In the genomic region with DNA sequence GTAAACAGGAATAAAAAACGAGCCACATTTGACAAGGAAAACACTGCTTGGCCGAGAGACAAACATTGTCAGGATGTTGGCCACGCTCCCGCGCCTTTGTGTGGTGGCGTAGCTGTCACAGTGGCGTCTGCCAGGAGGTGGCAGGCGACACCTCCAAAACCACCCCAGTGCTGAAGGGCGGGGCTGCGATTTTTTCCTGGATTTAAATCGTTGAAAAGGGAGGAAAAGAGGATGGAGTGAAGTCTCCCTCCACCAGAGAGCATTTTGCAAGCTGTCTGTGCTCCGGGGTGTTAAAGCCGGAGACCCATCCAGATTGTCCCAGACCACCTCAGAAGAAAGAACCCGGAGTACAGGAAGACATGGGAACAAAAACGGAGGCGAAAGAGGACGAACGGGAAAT, we compare ENCODE assay signal across 8 cellular contexts. TPM values are rescaled to one million over a fixed set of nuclear protein-coding genes. Genes with fewer than 3 reads are reported as not detected.
DNase-seq lines count a peak whose midpoint lies in the region; ATAC-seq and TF ChIP-seq lines count a peak whose summit lies in the region.

No MANE protein-coding gene starts in this region.

- peak; percentile 13 to 29 for TF ChIP-seq POLR2A in uterus (IDR thresholded peaks at IDR 0.05)

- peak; percentile 76 for ATAC-seq in PC-3

- peak overlapping the region; percentile 78 for H3K4me2 ChIP-seq in PC-3 (ENCODE audit: low read length)

- TF ChIP-seq CTCF in BE2C (IDR thresholded peaks at IDR 0.05; ENCODE audit: low read depth, low read length) (peak; percentile 69), PC-3 (conservative IDR thresholded peaks at IDR 0.05; ENCODE audit: low read depth, low read length) (peak; percentile 86), uterus (IDR thresholded peaks at IDR 0.05) (peak; percentile 76 to 96 (median 88))

- H3K9me3 ChIP-seq in BE2C (no peaks in the 10 kb centered on the region), PC-3 (ENCODE audit: low read length) (no peaks in the 10 kb centered on the region), adipocyte (ENCODE audit: control insufficient read depth, low read length) (no peaks in the 10 kb centered on the region), uterus (no peaks in the 10 kb centered on the region)

- POLR2A ChIA-PET in PC-3 (lab: Charles Lee; ENCODE audit: unreplicated experiment): interaction anchor here (0.7 kb wide), 1 partner anchor 442 kb away, joined by 4 read pairs; no protein-coding TSS in a partner anchor

- no peaks in the 10 kb centered on the region for H3K27me3 ChIP-seq in BE2C
- H3K27me3 ChIP-seq in PC-3 (ENCODE audit: low read length): no peaks in the 10 kb centered on the region
- no peaks in the 10 kb centered on the region for H3K27me3 ChIP-seq in adipocyte (replicated peaks; ENCODE audit: control insufficient read depth, insufficient read depth, low read length)
- H3K27me3 ChIP-seq in uterus: no peaks in the 10 kb centered on the region

- no peaks in the 10 kb centered on the region for H3K9me2 ChIP-seq in PC-3 (replicated peaks; ENCODE audit: low read length)

- H3K9ac ChIP-seq in PC-3 (ENCODE audit: low read length): no peak overlapping the region
- H3K9ac ChIP-seq in adipocyte (ENCODE audit: low read length): peak overlapping the region; percentile 60

- CTCF ChIA-PET in PC-3 (lab: Charles Lee): interaction anchor here (1.4 to 2.5 kb wide), 3 partner anchors 185 to 202 kb away, joined by 3 to 12 read pairs (median 7); partner anchors contain the start of genes NXN and TIMM22

- H3K27ac ChIP-seq in PC-3 (ENCODE audit: low read length) (no peak overlapping the region), uterus (peak overlapping the region; percentile 62 to 69)

- H3K4me3 ChIP-seq in BE2C (ENCODE audit: low read depth, low read length) (peak overlapping the region; percentile 41), PC-3 (ENCODE audit: low read length) (peak overlapping the region; percentile 51; the same call in 1 of the 2 replicates), adipocyte (ENCODE audit: low read length) (peak overlapping the region; percentile 18), uterus (no peak overlapping the region)

- intact Hi-C loops in PC-3 (cut with micrococcal nuclease) (loop anchor here (1.0 to 2.0 kb wide), 3 partner anchors 84 to 202 kb away; partner anchors contain the start of gene TIMM22), uterus (cut with DNase I; ENCODE audit: low total_unique reads) (loop anchor here (5.0 kb wide), 1 partner anchor 187 kb away; no protein-coding TSS in a partner anchor)

- DNase-seq in BE2C (peak; percentile 60), HCEC 1CT (peak; percentile 59), PC-3 (peak; percentile 80), adipocyte (ENCODE audit: low read depth) (peak; percentile 83), glomerular visceral epithelial cell (ENCODE audit: extremely low spot score) (peak; percentile 58), occipital lobe (lab: John Stamatoyannopoulos, UW) (peak; percentile 68), uterus (peak; percentile 84 to 86), NCI-H226 (no peak)

- H4K20me1 ChIP-seq in PC-3 (ENCODE audit: low read length): no peaks in the 10 kb centered on the region

- no peaks in the 10 kb centered on the region for H3K4me1 ChIP-seq in BE2C
- peaks cover 9% of the 10 kb centered on the region for H3K4me1 ChIP-seq in PC-3 (ENCODE audit: insufficient read depth, low read length)
- peaks cover 8% of the 10 kb centered on the region for H3K4me1 ChIP-seq in adipocyte (ENCODE audit: control insufficient read depth, insufficient read depth, low read length)
- no peaks in the 10 kb centered on the region for H3K4me1 ChIP-seq in uterus

- no TSS peak for BruUV-seq in PC-3 (replicated peaks; lab: Mats Ljungman, UMichigan)

- no peaks in the 10 kb centered on the region for H3F3A ChIP-seq in PC-3 (ENCODE audit: low read length, unreplicated experiment)

- H3K79me2 ChIP-seq in PC-3 (ENCODE audit: low read length): no peaks in the 10 kb centered on the region

- H3K36me3 ChIP-seq in BE2C (peaks cover 3% of the 10 kb centered on the region), PC-3 (ENCODE audit: low read depth, low read length) (no peaks in the 10 kb centered on the region; the same call in 1 of the 2 replicates), adipocyte (ENCODE audit: control insufficient read depth, insufficient read depth, low read length, severe bottlenecking) (peaks cover 24% of the 10 kb centered on the region), uterus (no peaks in the 10 kb centered on the region)

- peak overlapping the region; percentile 71 for H2AFZ ChIP-seq in PC-3 (ENCODE audit: low read length)

RNA-seq across cellular contexts. Expression of gene MRM3, which starts 12.7 kb away (rescaled TPM):
- polyA plus RNA-seq in BE2C (2012; ENCODE audit: insufficient read depth, insufficient read length, low read depth): 23.0 TPM
- total RNA-seq in PC-3 (2014; rRNA removed) (32.1 and 40.4 TPM in 2 replicates), occipital lobe (17.5 TPM), uterus (10 to 100 TPM in 2 of 4 donors, 1 to 10 TPM in 2; 3.2 to 20.8 (median 11.6) TPM)

RNA-seq across cellular contexts. Expression of gene GLOD4, which starts 12.8 kb away (rescaled TPM):
- polyA plus RNA-seq in BE2C (2012; ENCODE audit: insufficient read depth, insufficient read length, low read depth): 109 TPM
- total RNA-seq in PC-3 (2014; rRNA removed) (33.8 and 40.6 TPM in 2 replicates), occipital lobe (60.2 TPM), uterus (10 to 100 TPM; 16.4 to 77.4 (median 35.8) TPM)

RNA-seq across cellular contexts. Expression of gene GEMIN4, which starts 42.8 kb away (rescaled TPM):
- 10.3 TPM for polyA plus RNA-seq in BE2C (2012; ENCODE audit: insufficient read depth, insufficient read length, low read depth)
- 24.6 and 25.0 TPM in 2 replicates for total RNA-seq in PC-3 (2014; rRNA removed)
- total RNA-seq in occipital lobe: 10.1 TPM
- 10 to 100 TPM in 3 of 4 donors, 1 to 10 TPM in 1; 9.7 to 29.0 (median 17.0) TPM for total RNA-seq in uterus

Comparison
In these comparisons a context has a peak if more than half of its experiments do, and no peak if none do; other contexts are left out.
1. H3K4me3 ChIP-seq: peak in BE2C (single experiment), PC-3 (single experiment) and adipocyte (single experiment); none in uterus (0 of 2).
2. Peak in every context shown above with its lines, with median percentiles within 50 percentile points of each other: CTCF ChIP-seq.